ENCODE assay signal across 12 cellular contexts in the genomic region with DNA sequence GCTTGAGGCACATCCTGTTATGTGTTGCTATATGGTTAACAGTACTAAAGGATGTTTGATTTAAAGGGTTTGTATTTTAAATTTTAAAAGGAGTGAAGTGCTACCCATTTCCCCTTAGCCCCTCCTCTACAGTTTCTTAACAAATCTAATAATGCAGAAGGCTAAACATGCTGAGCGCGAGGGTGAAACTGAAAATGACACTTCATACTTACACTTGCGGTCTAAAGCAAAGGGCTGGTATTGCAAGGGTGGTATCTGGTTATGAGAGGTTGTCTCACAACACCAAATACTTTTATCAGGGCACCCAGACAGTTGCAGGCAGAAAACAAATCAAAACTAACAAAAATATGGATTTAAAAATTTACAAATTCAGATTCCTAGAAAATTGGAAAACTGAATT.
DNase-seq lines count a peak whose midpoint lies in the region; ATAC-seq and FAIRE-seq lines count a peak whose summit lies in the region.
"Had no signal": no experiment of that assay in that cellular context is flagged by ENCODE, and none has a peak within 500 bp of the region (broad histone marks: within the 10 kb centered on the region; RNA-seq: fewer than 3 reads in every experiment).

No MANE protein-coding gene starts in this region.

- intact Hi-C loops in activated T-helper 1 cell treated with anti-CD3 and anti-CD28 coated beads, Interleukin-12 subunit alpha, Interleukin-12 subunit beta, Interleukin-2, Interleukin-4 antibody, amounts not matched to agents 30 ng/mL and 10 ng/mL and 1 ng/mL, durations not matched to agents 14 hours and 24 hours and 36 hours (cut with micrococcal nuclease) = loop anchor here (5.0 kb wide), 2 partner anchors 70 to 170 kb away; no protein-coding TSS in a partner anchor
- intact Hi-C loops in posterior vena cava (cut with DNase I) = no loop called here

- no peak overlapping the region for H3K4me3 Mint-ChIP-seq in activated T-helper 1 cell treated with anti-CD3 and anti-CD28 coated beads, Interleukin-12 subunit alpha, Interleukin-12 subunit beta, Interleukin-2, Interleukin-4 antibody, amounts not matched to agents 30 ng/mL and 10 ng/mL and 1 ng/mL, durations not matched to agents 14 hours and 24 hours and 36 hours

- ATAC-seq in GM19395 (IDR thresholded peaks at IDR 0.05; ENCODE audit: unreplicated experiment) = peak; percentile 98
- peak; percentile 85 for ATAC-seq in HG03095 (IDR thresholded peaks at IDR 0.05; ENCODE audit: unreplicated experiment)

- no peaks in the 10 kb centered on the region for H3K9me3 Mint-ChIP-seq in activated T-helper 1 cell treated with anti-CD3 and anti-CD28 coated beads, Interleukin-12 subunit alpha, Interleukin-12 subunit beta, Interleukin-2, Interleukin-4 antibody, amounts not matched to agents 30 ng/mL and 10 ng/mL and 1 ng/mL, durations not matched to agents 14 hours and 24 hours and 36 hours

- FAIRE-seq in GM18507 (lab: Jason Lieb, UNC) = peak; percentile 77

- H3K4me1 Mint-ChIP-seq in activated T-helper 1 cell treated with anti-CD3 and anti-CD28 coated beads, Interleukin-12 subunit alpha, Interleukin-12 subunit beta, Interleukin-2, Interleukin-4 antibody, amounts not matched to agents 30 ng/mL and 10 ng/mL and 1 ng/mL, durations not matched to agents 14 hours and 24 hours and 36 hours (ENCODE audit: low read depth) = peaks cover 16% of the 10 kb centered on the region

- H3K27ac Mint-ChIP-seq in activated T-helper 1 cell treated with anti-CD3 and anti-CD28 coated beads, Interleukin-12 subunit alpha, Interleukin-12 subunit beta, Interleukin-2, Interleukin-4 antibody, amounts not matched to agents 30 ng/mL and 10 ng/mL and 1 ng/mL, durations not matched to agents 14 hours and 24 hours and 36 hours = no peak overlapping the region

- no peaks in the 10 kb centered on the region for H3K36me3 Mint-ChIP-seq in activated T-helper 1 cell treated with anti-CD3 and anti-CD28 coated beads, Interleukin-12 subunit alpha, Interleukin-12 subunit beta, Interleukin-2, Interleukin-4 antibody, amounts not matched to agents 30 ng/mL and 10 ng/mL and 1 ng/mL, durations not matched to agents 14 hours and 24 hours and 36 hours (ENCODE audit: low read depth)

- no peaks in the 10 kb centered on the region for H3K27me3 Mint-ChIP-seq in activated T-helper 1 cell treated with anti-CD3 and anti-CD28 coated beads, Interleukin-12 subunit alpha, Interleukin-12 subunit beta, Interleukin-2, Interleukin-4 antibody, amounts not matched to agents 30 ng/mL and 10 ng/mL and 1 ng/mL, durations not matched to agents 14 hours and 24 hours and 36 hours (ENCODE audit: insufficient read depth)

- DNase-seq in GM18507 (ENCODE audit: extremely low spot score, insufficient read length, low read depth) (peak; percentile 22), NAMALWA (ENCODE audit: low spot score) (no peak), posterior vena cava (ENCODE audit: low spot score) (no peak), LoVo (ENCODE audit: low spot score) (no peak)
- peak; percentile 11 for DNase-seq in activated T-helper 1 cell treated with anti-CD3 and anti-CD28 coated beads, Interleukin-12 subunit alpha, Interleukin-12 subunit beta, Interleukin-2, Interleukin-4 antibody, amounts not matched to agents 30 ng/mL and 10 ng/mL and 1 ng/mL, durations not matched to agents 14 hours and 24 hours and 36 hours (ENCODE audit: low spot score)
- no peak for DNase-seq in NK-92 treated with Interleukin-12 subunit alpha and Interleukin-12 subunit beta, amount 100 ng/mL, for 24 hours (lab: John Stamatoyannopoulos, UW)
- DNase-seq: aorta, NCI-H446, T1000, upper lobe of left lung had no signal

Comparison
In these comparisons a context has a peak if more than half of its experiments do, and no peak if none do; other contexts are left out.
1. DNase-seq: peak in GM18507 (single experiment) and activated T-helper 1 cell treated with anti-CD3 and anti-CD28 coated beads, Interleukin-12 subunit alpha, Interleukin-12 subunit beta, Interleukin-2, Interleukin-4 antibody, amounts not matched to agents 30 ng/mL and 10 ng/mL and 1 ng/mL, durations not matched to agents 14 hours and 24 hours and 36 hours (single experiment); none in NAMALWA (single experiment), posterior vena cava (single experiment), LoVo (single experiment) and NK-92 treated with Interleukin-12 subunit alpha and Interleukin-12 subunit beta, amount 100 ng/mL, for 24 hours (single experiment).